In genomic region chr10:101851411-101852116, GRCh38 we compare ENCODE assay signal across 27 cellular contexts. TPM values are rescaled to one million over a fixed set of nuclear protein-coding genes. Genes with fewer than 3 reads are reported as not detected.
DNase-seq lines count a peak whose midpoint lies in the region; ATAC-seq and TF ChIP-seq lines count a peak whose summit lies in the region.
"Had no signal": no experiment of that assay in that cellular context is flagged by ENCODE, and none has a peak within 500 bp of the region (broad histone marks: within the 10 kb centered on the region; RNA-seq: fewer than 3 reads in every experiment).

No MANE protein-coding gene starts in this region.

- TF ChIP-seq CTCF in osteoblast (IDR thresholded peaks at IDR 0.05; ENCODE audit: extremely low read depth, low read depth, low read length) = no peak
- no peak for TF ChIP-seq CTCF in foreskin fibroblast (IDR thresholded peaks at IDR 0.05; ENCODE audit: low read depth, low read length)

- ATAC-seq in left cardiac atrium = peak; percentile 35 to 64
- ATAC-seq in GM18867 (IDR thresholded peaks at IDR 0.05; ENCODE audit: unreplicated experiment) = no peak
- no peak for ATAC-seq in activated CD4-positive, CD25-positive, alpha-beta regulatory T cell treated with anti-CD3 and anti-CD28 coated beads, Interleukin-2, amount 50 U/mL, for 24 hours
- ATAC-seq: A549; activated CD8-positive, alpha-beta T cell treated with anti-CD3 and anti-CD28 coated beads, Interleukin-2, amount 10 ng/mL, durations not matched to agents 7 days and 5 days; CD8-positive, alpha-beta T cell; lower lobe of right lung had no signal

- no peak overlapping the region for H3K4me2 ChIP-seq in osteoblast (ENCODE audit: insufficient read depth, low read length)
- H3K4me2 ChIP-seq: A549, smooth muscle cell had no signal

- intact Hi-C loops in left cardiac atrium (cut with DNase I) = no loop called here

- H3K9me3 ChIP-seq in osteoblast (ENCODE audit: low read depth, low read length) = no peaks in the 10 kb centered on the region
- H3K9me3 ChIP-seq: A549, lower lobe of right lung, thyroid gland had no signal

- no peaks in the 10 kb centered on the region for H3K27me3 ChIP-seq in osteoblast (ENCODE audit: insufficient read depth, low read length)
- H3K27me3 ChIP-seq: cardiac muscle cell, thyroid gland had no signal

- no peaks in the 10 kb centered on the region for H3K79me2 ChIP-seq in osteoblast (ENCODE audit: insufficient read depth, low read length)

- peak; percentile 61 for DNase-seq in Ammon's horn (ENCODE audit: low spot score)
- peak; percentile 58 for DNase-seq in astrocyte of the hippocampus (ENCODE audit: low read depth, low spot score)
- DNase-seq in left cardiac atrium = no peak
- peak; percentile 77 for DNase-seq in osteoblast (ENCODE audit: insufficient read length, low spot score, missing footprints)
- no peak for DNase-seq in activated CD4-positive, alpha-beta T cell treated with anti-CD3 and anti-CD28 coated beads, Interleukin-2, amount 50 U/mL, for 4 hours
- no peak for DNase-seq in foreskin fibroblast
- DNase-seq: activated CD8-positive, alpha-beta T cell treated with anti-CD3 and anti-CD28 coated beads, Interleukin-2, amount 10 ng/mL, durations not matched to agents 7 days and 5 days; effector CD8-positive, alpha-beta T cell; HCEC 1CT; lower lobe of right lung; MV-4-11; NCI-H1436; NCI-H226; NCI-H69; retina; SHP77 treated with DMSO at 0.1 percent for 48 hours; stimulated activated CD4-positive, alpha-beta T cell treated with anti-CD3 and anti-CD28 coated beads, Interleukin-1b, Interleukin-23, amount 100 ng/mL, for 48 hours; thyroid gland had no signal

- peaks cover 20% of the 10 kb centered on the region for H4K20me1 ChIP-seq in osteoblast (ENCODE audit: insufficient read depth, low read length)

- no peak overlapping the region for H2AFZ ChIP-seq in osteoblast (ENCODE audit: low read length)
- H2AFZ ChIP-seq: parathyroid adenoma had no signal

- no peaks in the 10 kb centered on the region for H3K36me3 ChIP-seq in osteoblast (ENCODE audit: insufficient read depth, low read length)
- H3K36me3 ChIP-seq: cardiac muscle cell had no signal

- H3K27ac ChIP-seq in osteoblast (ENCODE audit: low read depth, low read length) = no peak overlapping the region
- H3K27ac ChIP-seq: A549, cardiac muscle cell, coronary artery, epithelial cell of prostate, lower lobe of right lung, parathyroid adenoma, thyroid gland had no signal

- no peak overlapping the region for H3K4me3 ChIP-seq in osteoblast (ENCODE audit: insufficient read depth, low read length)
- no peak overlapping the region for H3K4me3 ChIP-seq in foreskin fibroblast (ENCODE audit: low read depth in 1 of 2, low read length in 2 of 2)
- H3K4me3 ChIP-seq: A549, cardiac muscle cell, coronary artery, lower lobe of right lung, smooth muscle cell, thyroid gland had no signal

- H3K4me1 ChIP-seq in osteoblast (ENCODE audit: insufficient read depth, low read length) = no peaks in the 10 kb centered on the region
- H3K4me1 ChIP-seq: parathyroid adenoma had no signal

RNA-seq across cellular contexts. Expression of gene KCNIP2, which starts 8.0 kb away (rescaled TPM):
- total RNA-seq in left cardiac atrium (100 to 1,000 TPM; 335 to 369 TPM), osteoblast (0.88 and 1.4 TPM in 2 replicates)

RNA-seq across cellular contexts. Expression of gene OGA, which starts 33.3 kb away (rescaled TPM):
- total RNA-seq in left cardiac atrium = 10 to 100 TPM; 70.4 to 71.4 TPM
- total RNA-seq in osteoblast = 115 and 121 TPM in 2 replicates

Comparison
In these comparisons a context has a peak if more than half of its experiments do, and no peak if none do; other contexts are left out.
1. DNase-seq: peak in Ammon's horn (single experiment), astrocyte of the hippocampus (single experiment) and osteoblast (single experiment); none in left cardiac atrium (single experiment), activated CD4-positive, alpha-beta T cell treated with anti-CD3 and anti-CD28 coated beads, Interleukin-2, amount 50 U/mL, for 4 hours (0 of 2) and foreskin fibroblast (0 of 2).
2. ATAC-seq: peak in left cardiac atrium (2 of 2); none in GM18867 (single experiment) and activated CD4-positive, CD25-positive, alpha-beta regulatory T cell treated with anti-CD3 and anti-CD28 coated beads, Interleukin-2, amount 50 U/mL, for 24 hours (0 of 2).
3. RNA of gene KCNIP2, which starts 8.0 kb away (total RNA-seq): 335 to 369 TPM in left cardiac atrium; 0.88 to 1.4 TPM in osteoblast; every median in the first group is over 100 times any median in the second.